ENCODE assay signal across 1 cellular context in genomic region chr1:201905234-201905890, GRCh38.
TF ChIP-seq lines count a peak whose summit lies in the region.

No MANE protein-coding gene starts in this region.

TF ChIP-seq in IMR-90, 13 proteins besides CTCF, POLR2A, EP300 and RAD21:
- TF ChIP-seq CEBPB (IDR thresholded peaks at IDR 0.05; ENCODE audit: low read depth, low read length) (no peak), SMC3 (IDR thresholded peaks at IDR 0.05; ENCODE audit: low read depth, low read length) (no peak), MAZ (IDR thresholded peaks at IDR 0.05; ENCODE audit: borderline replicate concordance, low read depth, low read length) (no peak), MAFK (IDR thresholded peaks at IDR 0.05; ENCODE audit: low read depth, low read length) (no peak), FOS (IDR thresholded peaks at IDR 0.05; ENCODE audit: low read depth, low read length) (no peak), MXI1 (IDR thresholded peaks at IDR 0.05; ENCODE audit: borderline replicate concordance, low read depth, low read length) (no peak), NFE2L2 (IDR thresholded peaks at IDR 0.05; ENCODE audit: low read depth, low read length) (no peak), BHLHE40 (IDR thresholded peaks at IDR 0.05; ENCODE audit: low read depth, low read length) (no peak), RCOR1 (IDR thresholded peaks at IDR 0.05; ENCODE audit: insufficient replicate concordance, low read length) (no peak), CHD1 (IDR thresholded peaks at IDR 0.05; ENCODE audit: low read depth, low read length) (no peak), RFX5 (IDR thresholded peaks at IDR 0.05; ENCODE audit: low read depth, low read length) (no peak)
- TF ChIP-seq, protein P1, sequence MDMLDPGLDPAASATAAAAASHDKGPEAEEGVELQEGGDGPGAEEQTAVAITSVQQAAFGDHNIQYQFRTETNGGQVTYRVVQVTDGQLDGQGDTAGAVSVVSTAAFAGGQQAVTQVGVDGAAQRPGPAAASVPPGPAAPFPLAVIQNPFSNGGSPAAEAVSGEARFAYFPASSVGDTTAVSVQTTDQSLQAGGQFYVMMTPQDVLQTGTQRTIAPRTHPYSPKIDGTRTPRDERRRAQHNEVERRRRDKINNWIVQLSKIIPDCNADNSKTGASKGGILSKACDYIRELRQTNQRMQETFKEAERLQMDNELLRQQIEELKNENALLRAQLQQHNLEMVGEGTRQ (IDR thresholded peaks at IDR 0.05; ENCODE audit: low read depth, low read length): no peak
- TF ChIP-seq, protein P2, sequence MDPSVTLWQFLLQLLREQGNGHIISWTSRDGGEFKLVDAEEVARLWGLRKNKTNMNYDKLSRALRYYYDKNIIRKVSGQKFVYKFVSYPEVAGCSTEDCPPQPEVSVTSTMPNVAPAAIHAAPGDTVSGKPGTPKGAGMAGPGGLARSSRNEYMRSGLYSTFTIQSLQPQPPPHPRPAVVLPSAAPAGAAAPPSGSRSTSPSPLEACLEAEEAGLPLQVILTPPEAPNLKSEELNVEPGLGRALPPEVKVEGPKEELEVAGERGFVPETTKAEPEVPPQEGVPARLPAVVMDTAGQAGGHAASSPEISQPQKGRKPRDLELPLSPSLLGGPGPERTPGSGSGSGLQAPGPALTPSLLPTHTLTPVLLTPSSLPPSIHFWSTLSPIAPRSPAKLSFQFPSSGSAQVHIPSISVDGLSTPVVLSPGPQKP (IDR thresholded peaks at IDR 0.05; ENCODE audit: borderline replicate concordance, low read depth, low read length): no peak
TF ChIP-seq in IMR-90: peak in this region for 0.
